In genomic region chr11:133605493-133605892, GRCh38 we compare ENCODE assay signal across 27 cellular contexts.
"Had no signal": no experiment of that assay in that cellular context is flagged by ENCODE, and none has a peak within 500 bp of the region (broad histone marks: within the 10 kb centered on the region; RNA-seq: fewer than 3 reads in every experiment).

No MANE protein-coding gene starts in this region.

- H3K36me3 ChIP-seq: brain microvascular endothelial cell had no signal

- H3K4me3 ChIP-seq: K562, PC-9 had no signal

- H3K9me3 Mint-ChIP-seq: activated CD4-positive, alpha-beta T cell treated with anti-CD3 and anti-CD28 coated beads, Interleukin-2, amount 10 ng/mL, durations not matched to agents 7 days and 5 days had no signal

- H2AFZ ChIP-seq: PC-9 had no signal

- H3K27me3 Mint-ChIP-seq: activated CD4-positive, alpha-beta T cell treated with anti-CD3 and anti-CD28 coated beads, Interleukin-2, amount 10 ng/mL, durations not matched to agents 7 days and 5 days; activated naive CD8-positive, alpha-beta T cell treated with anti-CD3 and anti-CD28 coated beads for 36 hours had no signal

- DNase-seq: activated CD4-positive, alpha-beta T cell treated with anti-CD3 and anti-CD28 coated beads for 36 hours; activated CD4-positive, alpha-beta T cell treated with anti-CD3 and anti-CD28 coated beads, Interleukin-2, amount 10 ng/mL, durations not matched to agents 7 days and 5 days; activated CD4-positive, alpha-beta T cell treated with anti-CD3 and anti-CD28 coated beads, Interleukin-2, amount 50 U/mL, for 48 hours; activated CD8-positive, alpha-beta memory T cell treated with anti-CD3 and anti-CD28 coated beads, Interleukin-2, amount 50 U/mL, for 4 hours; activated gamma-delta T cell treated with Interleukin-2 at 50 U/mL for 16 hours; activated naive CD4-positive, alpha-beta T cell treated with anti-CD3 and anti-CD28 coated beads for 36 hours; activated naive CD8-positive, alpha-beta T cell treated with anti-CD3 and anti-CD28 coated beads for 36 hours; activated T-cell treated with anti-CD3 and anti-CD28 coated beads for 4 hours; activated T-cell treated with anti-CD3 and anti-CD28 coated beads, Interleukin-2, amount 50 U/mL, for 4 hours; amniotic stem cell; aorta; brain microvascular endothelial cell; central memory CD4-positive, alpha-beta T cell; NCI-H1092 treated with DMSO at 0.1 percent for 48 hours; NCI-H1417 treated with DMSO at 0.1 percent for 48 hours; NCI-H187 treated with DMSO at 0.1 percent for 48 hours; NCI-H2081; NCI-H2171 treated with DMSO at 0.1 percent for 48 hours; NCI-H345; PC-9; SW 1271; T1000 had no signal

- H3K27me3 ChIP-seq: brain microvascular endothelial cell had no signal

- H3K27ac Mint-ChIP-seq: activated CD4-positive, alpha-beta T cell treated with anti-CD3 and anti-CD28 coated beads for 36 hours; activated CD4-positive, alpha-beta T cell treated with anti-CD3 and anti-CD28 coated beads, Interleukin-2, amount 10 ng/mL, durations not matched to agents 7 days and 5 days; activated naive CD4-positive, alpha-beta T cell treated with anti-CD3 and anti-CD28 coated beads for 36 hours; activated naive CD8-positive, alpha-beta T cell treated with anti-CD3 and anti-CD28 coated beads for 36 hours; activated T-helper 1 cell treated with anti-CD3 and anti-CD28 coated beads, Interleukin-12 subunit alpha, Interleukin-12 subunit beta, Interleukin-2, Interleukin-4 antibody, amounts not matched to agents 30 ng/mL and 10 ng/mL and 1 ng/mL, durations not matched to agents 14 hours and 24 hours and 36 hours had no signal

- H3K36me3 Mint-ChIP-seq: activated naive CD8-positive, alpha-beta T cell treated with anti-CD3 and anti-CD28 coated beads for 36 hours had no signal

- ATAC-seq: activated CD4-positive, alpha-beta T cell treated with anti-CD3 and anti-CD28 coated beads for 36 hours; activated CD4-positive, CD25-positive, alpha-beta regulatory T cell treated with anti-CD3 and anti-CD28 coated beads, Interleukin-2, amount 50 U/mL, for 24 hours; activated T-cell treated with anti-CD3 and anti-CD28 coated beads, Interleukin-2, amount 50 U/mL, for 4 hours; K562; Right ventricle myocardium inferior had no signal

- H3K4me1 Mint-ChIP-seq: activated CD4-positive, alpha-beta T cell treated with anti-CD3 and anti-CD28 coated beads for 36 hours; activated CD4-positive, alpha-beta T cell treated with anti-CD3 and anti-CD28 coated beads, Interleukin-2, amount 10 ng/mL, durations not matched to agents 7 days and 5 days; activated naive CD8-positive, alpha-beta T cell treated with anti-CD3 and anti-CD28 coated beads for 36 hours had no signal

- H3K4me2 ChIP-seq: PC-9 had no signal

- H3K27ac ChIP-seq: brain microvascular endothelial cell, PC-9, RWPE1 had no signal

- H3K4me3 Mint-ChIP-seq: activated CD4-positive, alpha-beta T cell treated with anti-CD3 and anti-CD28 coated beads for 36 hours; activated CD4-positive, alpha-beta T cell treated with anti-CD3 and anti-CD28 coated beads, Interleukin-2, amount 10 ng/mL, durations not matched to agents 7 days and 5 days; activated naive CD4-positive, alpha-beta T cell treated with anti-CD3 and anti-CD28 coated beads for 36 hours; activated naive CD8-positive, alpha-beta T cell treated with anti-CD3 and anti-CD28 coated beads for 36 hours; activated T-cell treated with anti-CD3 and anti-CD28 coated beads, Interleukin-2, amount 50 U/mL, for 4 hours; activated T-helper 1 cell treated with anti-CD3 and anti-CD28 coated beads, Interleukin-12 subunit alpha, Interleukin-12 subunit beta, Interleukin-2, Interleukin-4 antibody, amounts not matched to agents 30 ng/mL and 10 ng/mL and 1 ng/mL, durations not matched to agents 14 hours and 24 hours and 36 hours had no signal
